ENCODE assay signal across 12 cellular contexts in genomic region chr2:227848586-227848985, GRCh38. TPM values are rescaled to one million over a fixed set of nuclear protein-coding genes. Genes with fewer than 3 reads are reported as not detected.
A peak's percentile ranks its signal among the peaks of the same experiment; 100 is the strongest.
DNase-seq lines count a peak whose midpoint lies in the region; ATAC-seq and TF ChIP-seq lines count a peak whose summit lies in the region.
"Had no signal": no experiment of that assay in that cellular context is flagged by ENCODE, and none has a peak within 500 bp of the region (broad histone marks: within the 10 kb centered on the region; RNA-seq: fewer than 3 reads in every experiment).

No MANE protein-coding gene starts in this region.

- H3K4me1 ChIP-seq in left lung = no peaks in the 10 kb centered on the region

- no peak overlapping the region for H3K4me3 ChIP-seq in left lung

- no peaks in the 10 kb centered on the region for H3K27me3 Mint-ChIP-seq in progenitor cell of endocrine pancreas

- DNase-seq in GM13977 (ENCODE audit: low spot score) (peak; percentile 68), left lung (no peak), hepatic stellate cell (ENCODE audit: low spot score) (no peak), NCI-H2029 (lab: John Stamatoyannopoulos, UW) (no peak), progenitor cell of endocrine pancreas (ENCODE audit: low spot score, unreplicated experiment) (no peak)
- DNase-seq: activated CD4-positive, alpha-beta T cell treated with anti-CD3 and anti-CD28 coated beads for 1 hour; H9; stimulated activated naive B cell treated with anti-CD40 and anti-IgM and Interleukin-4, amounts not matched to agents 10 μg/mL and 1 μg/mL and 100 μg/mL, for 72 hours had no signal

- TF ChIP-seq EP300 in Ishikawa (IDR thresholded peaks at IDR 0.05; ENCODE audit: borderline replicate concordance) = no peak

- TF ChIP-seq CTCF in GM13977 (IDR thresholded peaks at IDR 0.05; ENCODE audit: extremely low read depth, insufficient read depth, missing control alignments) = no peak
- TF ChIP-seq CTCF in left lung (IDR thresholded peaks at IDR 0.05) = no peak
- TF ChIP-seq CTCF in progenitor cell of endocrine pancreas (IDR thresholded peaks at IDR 0.05; ENCODE audit: unreplicated experiment) = no peak

- H3K36me3 Mint-ChIP-seq in progenitor cell of endocrine pancreas (ENCODE audit: insufficient read depth) = no peaks in the 10 kb centered on the region
- H3K36me3 Mint-ChIP-seq: memory B cell; stimulated activated naive B cell treated with anti-CD40 and anti-IgM and Interleukin-4, amounts not matched to agents 10 μg/mL and 1 μg/mL and 100 μg/mL, for 72 hours had no signal

- intact Hi-C loops in left lung (cut with DNase I) = no loop called here

- no peaks in the 10 kb centered on the region for H3K9me3 Mint-ChIP-seq in progenitor cell of endocrine pancreas (ENCODE audit: low read depth)

- H3K9me3 ChIP-seq in left lung = no peaks in the 10 kb centered on the region

- H3K27ac Mint-ChIP-seq in progenitor cell of endocrine pancreas = no peak overlapping the region
- H3K27ac Mint-ChIP-seq: memory B cell; stimulated activated naive B cell treated with anti-CD40 and anti-IgM and Interleukin-4, amounts not matched to agents 10 μg/mL and 1 μg/mL and 100 μg/mL, for 72 hours had no signal

- H3K27me3 ChIP-seq in left lung = no peaks in the 10 kb centered on the region

- peaks cover 3% of the 10 kb centered on the region for H3K4me1 Mint-ChIP-seq in progenitor cell of endocrine pancreas (ENCODE audit: low read depth)
- H3K4me1 Mint-ChIP-seq: memory B cell; stimulated activated naive B cell treated with anti-CD40 and anti-IgM and Interleukin-4, amounts not matched to agents 10 μg/mL and 1 μg/mL and 100 μg/mL, for 72 hours had no signal

- H3K27ac ChIP-seq in left lung = peak overlapping the region; percentile 5 to 26

- no peaks in the 10 kb centered on the region for H3K36me3 ChIP-seq in left lung

- no peak overlapping the region for H3K4me3 Mint-ChIP-seq in progenitor cell of endocrine pancreas (ENCODE audit: low read depth)
- H3K4me3 Mint-ChIP-seq: H9; memory B cell; stimulated activated naive B cell treated with anti-CD40 and anti-IgM and Interleukin-4, amounts not matched to agents 10 μg/mL and 1 μg/mL and 100 μg/mL, for 72 hours had no signal

- TF ChIP-seq RAD21 in Ishikawa (IDR thresholded peaks at IDR 0.05; ENCODE audit: low read depth) = no peak

- ATAC-seq in GM21390 (IDR thresholded peaks at IDR 0.05; ENCODE audit: unreplicated experiment) (peak; percentile 72), left lung (peak; percentile 56)

- in situ Hi-C loops in GM13977 (cut with MboI; ENCODE audit: low pct_unique_long_range_greater_than_20kb, low sequenced_read_pairs, unreplicated experiment) = no loop called here

TF ChIP-seq in Ishikawa, 13 proteins besides CTCF, POLR2A, EP300 and RAD21:
- no peak for TF ChIP-seq TCF12 (IDR thresholded peaks at IDR 0.05; ENCODE audit: low read depth)
- no peak for TF ChIP-seq FOXM1 (IDR thresholded peaks at IDR 0.05; ENCODE audit: borderline replicate concordance, low read depth)
- TF ChIP-seq TAF1 (IDR thresholded peaks at IDR 0.05; ENCODE audit: low read depth) = no peak
- no peak for TF ChIP-seq ZBTB7A (IDR thresholded peaks at IDR 0.05; ENCODE audit: low read depth)
- TF ChIP-seq EGR1 (IDR thresholded peaks at IDR 0.05) = no peak
- TF ChIP-seq YY1 (IDR thresholded peaks at IDR 0.05; ENCODE audit: low read depth) = no peak
- peak; percentile 49; the same call in 1 of the 2 replicates for TF ChIP-seq MAX (IDR thresholded peaks at IDR 0.05)
- no peak for TF ChIP-seq REST (IDR thresholded peaks at IDR 0.05; ENCODE audit: low read depth)
- TF ChIP-seq TEAD4 (IDR thresholded peaks at IDR 0.05) = no peak
TF ChIP-seq in Ishikawa: peak in this region for 1.

RNA-seq across cellular contexts. Expression of gene DAW1, which starts 22.8 kb away (rescaled TPM):
- total RNA-seq in left lung (1 to 10 TPM in 1 of 2 donors, under 1 TPM in 1; 0.99 to 7.7 TPM), progenitor cell of endocrine pancreas (0.42 TPM in 1 of 2 replicates, not detected in the other)

RNA-seq across cellular contexts. Expression of gene CCL20, which starts 34.9 kb away (rescaled TPM):
- total RNA-seq in left lung (10 to 100 TPM in 1 of 2 donors, 1 to 10 TPM in 1; 1.9 to 15.7 TPM), progenitor cell of endocrine pancreas (not detected in 2 replicates)
- total RNA-seq: astrocyte, H9 had no signal
